ENCODE assay signal across 1 cellular context in the genomic region with DNA sequence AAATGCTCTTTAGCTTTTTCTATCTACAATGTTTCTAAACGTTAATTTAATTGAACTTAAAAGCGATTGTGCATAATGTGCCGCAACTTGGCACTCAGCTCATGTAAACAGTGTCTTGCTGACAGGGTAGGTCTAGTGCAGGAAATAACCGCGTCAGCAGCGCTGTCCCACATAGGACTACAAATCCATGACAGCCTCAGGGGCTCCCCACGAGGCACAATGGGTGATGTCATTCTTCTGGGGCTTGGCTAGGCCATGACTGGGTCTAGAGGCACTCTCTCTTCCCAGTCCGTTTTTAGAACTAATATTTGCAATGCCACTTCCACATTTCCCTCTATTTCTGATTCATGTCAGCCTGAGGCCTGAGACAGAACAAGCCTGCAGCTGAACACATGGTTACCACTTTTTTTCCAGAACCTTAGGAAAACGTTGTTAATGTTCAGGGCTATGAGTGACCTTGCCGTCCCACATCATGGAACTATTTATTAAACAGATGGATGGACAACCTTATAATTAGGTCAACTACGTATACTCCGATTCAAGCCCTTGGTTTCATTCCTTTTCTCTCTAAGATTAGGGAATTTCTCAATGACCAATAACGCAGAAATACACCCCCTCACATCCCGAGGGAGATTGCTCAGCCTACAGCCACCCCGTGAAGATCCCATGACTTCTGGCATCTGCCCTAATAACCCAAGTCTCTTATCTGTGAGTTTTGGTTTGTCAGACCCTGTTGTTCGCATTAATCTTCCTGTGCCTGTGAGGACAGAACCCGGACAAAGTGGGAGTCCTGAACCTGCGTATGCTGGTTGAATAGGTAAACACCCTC.
TF ChIP-seq lines count a peak whose summit lies in the region.

No MANE protein-coding gene starts in this region.

TF ChIP-seq in SK-N-SH, 30 proteins besides CTCF, POLR2A, EP300 and RAD21 (continued from another document):
- TF ChIP-seq, protein P1, sequence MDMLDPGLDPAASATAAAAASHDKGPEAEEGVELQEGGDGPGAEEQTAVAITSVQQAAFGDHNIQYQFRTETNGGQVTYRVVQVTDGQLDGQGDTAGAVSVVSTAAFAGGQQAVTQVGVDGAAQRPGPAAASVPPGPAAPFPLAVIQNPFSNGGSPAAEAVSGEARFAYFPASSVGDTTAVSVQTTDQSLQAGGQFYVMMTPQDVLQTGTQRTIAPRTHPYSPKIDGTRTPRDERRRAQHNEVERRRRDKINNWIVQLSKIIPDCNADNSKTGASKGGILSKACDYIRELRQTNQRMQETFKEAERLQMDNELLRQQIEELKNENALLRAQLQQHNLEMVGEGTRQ (IDR thresholded peaks at IDR 0.05; ENCODE audit: borderline replicate concordance, low read depth, low read length) = no peak
- no peak for TF ChIP-seq FOXM1 (IDR thresholded peaks at IDR 0.05; ENCODE audit: low read depth)
- TF ChIP-seq, protein P2, sequence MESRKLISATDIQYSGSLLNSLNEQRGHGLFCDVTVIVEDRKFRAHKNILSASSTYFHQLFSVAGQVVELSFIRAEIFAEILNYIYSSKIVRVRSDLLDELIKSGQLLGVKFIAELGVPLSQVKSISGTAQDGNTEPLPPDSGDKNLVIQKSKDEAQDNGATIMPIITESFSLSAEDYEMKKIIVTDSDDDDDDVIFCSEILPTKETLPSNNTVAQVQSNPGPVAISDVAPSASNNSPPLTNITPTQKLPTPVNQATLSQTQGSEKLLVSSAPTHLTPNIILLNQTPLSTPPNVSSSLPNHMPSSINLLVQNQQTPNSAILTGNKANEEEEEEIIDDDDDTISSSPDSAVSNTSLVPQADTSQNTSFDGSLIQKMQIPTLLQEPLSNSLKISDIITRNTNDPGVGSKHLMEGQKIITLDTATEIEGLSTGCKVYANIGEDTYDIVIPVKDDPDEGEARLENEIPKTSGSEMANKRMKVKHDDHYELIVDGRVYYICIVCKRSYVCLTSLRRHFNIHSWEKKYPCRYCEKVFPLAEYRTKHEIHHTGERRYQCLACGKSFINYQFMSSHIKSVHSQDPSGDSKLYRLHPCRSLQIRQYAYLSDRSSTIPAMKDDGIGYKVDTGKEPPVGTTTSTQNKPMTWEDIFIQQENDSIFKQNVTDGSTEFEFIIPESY (IDR thresholded peaks at IDR 0.05; ENCODE audit: borderline replicate concordance, low read depth) = no peak
- no peak for TF ChIP-seq SMC3 (IDR thresholded peaks at IDR 0.05; ENCODE audit: low read depth, low read length)
- no peak for TF ChIP-seq YY1 (IDR thresholded peaks at IDR 0.05; ENCODE audit: low read depth)
- TF ChIP-seq FOSL2 (IDR thresholded peaks at IDR 0.05; ENCODE audit: borderline replicate concordance, low read depth) = no peak
- TF ChIP-seq RXRA (IDR thresholded peaks at IDR 0.05; ENCODE audit: borderline replicate concordance, low read depth) = no peak
- TF ChIP-seq, protein P3, sequence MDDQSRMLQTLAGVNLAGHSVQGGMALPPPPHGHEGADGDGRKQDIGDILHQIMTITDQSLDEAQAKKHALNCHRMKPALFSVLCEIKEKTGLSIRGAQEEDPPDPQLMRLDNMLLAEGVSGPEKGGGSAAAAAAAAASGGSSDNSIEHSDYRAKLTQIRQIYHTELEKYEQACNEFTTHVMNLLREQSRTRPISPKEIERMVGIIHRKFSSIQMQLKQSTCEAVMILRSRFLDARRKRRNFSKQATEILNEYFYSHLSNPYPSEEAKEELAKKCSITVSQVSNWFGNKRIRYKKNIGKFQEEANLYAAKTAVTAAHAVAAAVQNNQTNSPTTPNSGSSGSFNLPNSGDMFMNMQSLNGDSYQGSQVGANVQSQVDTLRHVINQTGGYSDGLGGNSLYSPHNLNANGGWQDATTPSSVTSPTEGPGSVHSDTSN (IDR thresholded peaks at IDR 0.05) = no peak
- TF ChIP-seq MEF2A (IDR thresholded peaks at IDR 0.05; ENCODE audit: borderline replicate concordance, low read depth) = no peak
- no peak for TF ChIP-seq RFX5 (IDR thresholded peaks at IDR 0.05; ENCODE audit: low read length)
- TF ChIP-seq ELF1 (IDR thresholded peaks at IDR 0.05) = no peak
